25 cellular contexts compared by ENCODE assay signal in genomic region chr12:13566286-13566685, GRCh38.
"Had no signal": no experiment of that assay in that cellular context is flagged by ENCODE, and none has a peak within 500 bp of the region (broad histone marks: within the 10 kb centered on the region; RNA-seq: fewer than 3 reads in every experiment).

No MANE protein-coding gene starts in this region.

- DNase-seq: activated CD4-positive, alpha-beta memory T cell treated with anti-CD3 and anti-CD28 coated beads, Interleukin-2, amount 10 ng/mL, durations not matched to agents 7 days and 5 days; activated CD4-positive, alpha-beta T cell treated with anti-CD3 and anti-CD28 coated beads, Interleukin-2, amount 10 ng/mL, durations not matched to agents 24 days and 14 days; activated effector memory CD4-positive, alpha-beta T cell treated with Interleukin-2 at 50 U/mL for 16 hours; activated naive CD4-positive, alpha-beta T cell treated with anti-CD3 and anti-CD28 coated beads for 36 hours; activated T-cell treated with anti-CD3 and anti-CD28 coated beads, Interleukin-2, amount 50 U/mL, for 72 hours; amygdala; dermis blood vessel endothelial cell; effector CD8-positive, alpha-beta T cell; foreskin fibroblast; heart right ventricle; left lung; naive thymus-derived CD8-positive, alpha-beta T cell; stimulated activated CD4-positive, alpha-beta T cell treated with anti-CD3 and anti-CD28 coated beads, Interleukin-1b, Interleukin-23, amount 100 ng/mL, for 48 hours; substantia nigra; T-cell; thyroid gland; upper lobe of right lung had no signal

- H3K27ac Mint-ChIP-seq: activated CD4-positive, alpha-beta memory T cell treated with anti-CD3 and anti-CD28 coated beads, Interleukin-2, amount 10 ng/mL, durations not matched to agents 7 days and 5 days; activated CD4-positive, alpha-beta T cell treated with anti-CD3 and anti-CD28 coated beads, Interleukin-2, amount 10 ng/mL, durations not matched to agents 24 days and 14 days; activated naive CD4-positive, alpha-beta T cell treated with anti-CD3 and anti-CD28 coated beads for 36 hours; activated T-cell treated with anti-CD3 and anti-CD28 coated beads, Interleukin-2, amount 50 U/mL, for 72 hours; naive thymus-derived CD8-positive, alpha-beta T cell; stimulated activated naive CD8-positive, alpha-beta T cell treated with anti-CD3 and anti-CD28 coated beads, Interleukin-15, Interleukin-2, amounts not matched to agents 100 ng/mL and 50 ng/mL, for 24 hours; T-cell; T-helper 2 cell treated with Interferon-gamma antibody and Interleukin-4, amounts not matched to agents 5 μg/mL and 100 μg/mL, for 36 hours had no signal

- H3K27ac ChIP-seq: esophagus muscularis mucosa, heart right ventricle, left lung, prostate gland, right atrium auricular region, thyroid gland, upper lobe of right lung, VCaP had no signal

- H3K9me3 Mint-ChIP-seq: activated CD4-positive, alpha-beta T cell treated with anti-CD3 and anti-CD28 coated beads, Interleukin-2, amount 10 ng/mL, durations not matched to agents 24 days and 14 days; T-helper 2 cell treated with Interferon-gamma antibody and Interleukin-4, amounts not matched to agents 5 μg/mL and 100 μg/mL, for 36 hours had no signal

- H3K36me3 ChIP-seq: esophagus muscularis mucosa, heart right ventricle, left lung, prostate gland, right atrium auricular region, thyroid gland, upper lobe of right lung had no signal

- H3K4me3 ChIP-seq: esophagus muscularis mucosa, heart right ventricle, left lung, lung, prostate gland, right atrium auricular region, thyroid gland, upper lobe of right lung had no signal

- ATAC-seq: activated CD4-positive, CD25-positive, alpha-beta regulatory T cell treated with anti-CD3 and anti-CD28 coated beads, Interleukin-2, amount 50 U/mL, for 24 hours; activated T-cell treated with anti-CD3 and anti-CD28 coated beads, Interleukin-2, amount 50 U/mL, for 72 hours; heart right ventricle; left lung; naive thymus-derived CD8-positive, alpha-beta T cell; T-cell; upper lobe of right lung had no signal

- H3K4me1 ChIP-seq: esophagus muscularis mucosa, heart right ventricle, left lung, prostate gland, right atrium auricular region, thyroid gland, upper lobe of right lung had no signal

- H3K27me3 ChIP-seq: esophagus muscularis mucosa, left lung, right atrium auricular region, thyroid gland, upper lobe of right lung had no signal

- H3K9me3 ChIP-seq: esophagus muscularis mucosa, prostate gland, right atrium auricular region, thyroid gland, upper lobe of right lung had no signal

- H3K36me3 Mint-ChIP-seq: naive thymus-derived CD8-positive, alpha-beta T cell; T-cell had no signal
